ENCODE assay signal across 8 cellular contexts in genomic region chr19:36417752-36418286, GRCh38. TPM values are rescaled to one million over a fixed set of nuclear protein-coding genes. Genes with fewer than 3 reads are reported as not detected.
DNase-seq lines count a peak whose midpoint lies in the region; ATAC-seq and TF ChIP-seq lines count a peak whose summit lies in the region.

No MANE protein-coding gene starts in this region.

- CTCF ChIA-PET in Panc1 (lab: Charles Lee): no interaction called here
- CTCF ChIA-PET in HEK293T (lab: Yijun Ruan, JAX): no interaction called here

- peaks cover 7% of the 10 kb centered on the region; the same call in 1 of the 2 replicates for H3K9me3 ChIP-seq in Panc1 (ENCODE audit: control insufficient read depth, insufficient read depth, low read depth, low read length)

- H3K36me3 ChIP-seq in GM06990 (ENCODE audit: control insufficient read depth, insufficient read depth, low read length) (no peaks in the 10 kb centered on the region), Panc1 (ENCODE audit: control insufficient read depth, insufficient read depth, low read length) (no peaks in the 10 kb centered on the region)

- POLR2A ChIA-PET in Panc1 (lab: Charles Lee): interaction anchor here (0.6 to 0.7 kb wide), 2 partner anchors 374 to 417 kb away, joined by 4 to 5 read pairs; no protein-coding TSS in a partner anchor
- POLR2A ChIA-PET in HEK293T (lab: Yijun Ruan, JAX): interaction anchor here (1.0 to 1.3 kb wide), 3 partner anchors 39 to 187 kb away, joined by 3 to 4 read pairs (median 3); partner anchors contain the start of genes ZFP14, ZNF382 and ZNF566

- ATAC-seq in Panc1 (peak; percentile 36), GM19351 (IDR thresholded peaks at IDR 0.05; ENCODE audit: unreplicated experiment) (no peak), HG02623 (IDR thresholded peaks at IDR 0.05; ENCODE audit: unreplicated experiment) (no peak)

- peak overlapping the region; percentile 88 for H3K27ac Mint-ChIP-seq in endothelial cell (ENCODE audit: unreplicated experiment)
- peak overlapping the region; percentile 98 for H3K27ac Mint-ChIP-seq in osteocyte (ENCODE audit: unreplicated experiment)

- in situ Hi-C loops in Panc1 (cut with HindIII; ENCODE audit: low pct_unique_long_range_greater_than_20kb, low sequenced_read_pairs): no loop called here

- BruUV-seq in Panc1 (replicated peaks; lab: Mats Ljungman, UMichigan): no TSS peak

- H3K27ac ChIP-seq in Panc1 (ENCODE audit: low read length): peak overlapping the region; percentile 79

- TF ChIP-seq CTCF in GM06990 (IDR thresholded peaks at IDR 0.05; ENCODE audit: insufficient read depth, low read length, poor library complexity, severe bottlenecking): no peak
- TF ChIP-seq CTCF in Panc1 (IDR thresholded peaks at IDR 0.05): no peak
- TF ChIP-seq CTCF in endothelial cell (IDR thresholded peaks at IDR 0.05; ENCODE audit: unreplicated experiment): no peak
- TF ChIP-seq CTCF in osteocyte (IDR thresholded peaks at IDR 0.05): no peak

- H3K9me3 Mint-ChIP-seq in endothelial cell (ENCODE audit: unreplicated experiment): no peaks in the 10 kb centered on the region
- peaks cover 10% of the 10 kb centered on the region for H3K9me3 Mint-ChIP-seq in osteocyte (ENCODE audit: unreplicated experiment)

- H3K4me1 Mint-ChIP-seq in endothelial cell (ENCODE audit: unreplicated experiment) (peaks cover 18% of the 10 kb centered on the region), osteocyte (ENCODE audit: unreplicated experiment) (peaks cover 19% of the 10 kb centered on the region)

- no peaks in the 10 kb centered on the region for H3K27me3 ChIP-seq in GM06990 (replicated peaks; ENCODE audit: control insufficient read depth, insufficient read depth, low read length)
- no peaks in the 10 kb centered on the region for H3K27me3 ChIP-seq in Panc1 (ENCODE audit: control insufficient read depth, insufficient read depth, low read length)

- intact Hi-C loops in Panc1 (cut with micrococcal nuclease; ENCODE audit: unreplicated experiment): no loop called here

- H3K4me3 Mint-ChIP-seq in endothelial cell (ENCODE audit: unreplicated experiment): peak overlapping the region; percentile 96
- H3K4me3 Mint-ChIP-seq in osteocyte (ENCODE audit: unreplicated experiment): peak overlapping the region; percentile 93

- no peaks in the 10 kb centered on the region for H3K4me1 ChIP-seq in Panc1 (ENCODE audit: control insufficient read depth, insufficient read depth, low read length)

- H3K27me3 Mint-ChIP-seq in endothelial cell (ENCODE audit: unreplicated experiment) (peaks cover 8% of the 10 kb centered on the region), osteocyte (ENCODE audit: unreplicated experiment) (no peaks in the 10 kb centered on the region)

- H3K36me3 Mint-ChIP-seq in endothelial cell (ENCODE audit: low read depth, unreplicated experiment) (peaks cover 23% of the 10 kb centered on the region), osteocyte (ENCODE audit: unreplicated experiment) (peaks cover 25% of the 10 kb centered on the region)

- DNase-seq in GM06990 (ENCODE audit: extremely low read depth, insufficient read length) (no peak), Panc1 (ENCODE audit: low read depth, low spot score) (no peak), endothelial cell (ENCODE audit: low spot score) (peak; percentile 6), osteocyte (ENCODE audit: extremely low spot score, unreplicated experiment) (no peak), HEK293T (ENCODE audit: extremely low spot score) (no peak), DMS153 (lab: John Stamatoyannopoulos, UW) (no peak)

- H3K4me3 ChIP-seq in GM06990 (replicated peaks; ENCODE audit: low read depth, low read length): peak overlapping the region; percentile 89
- H3K4me3 ChIP-seq in Panc1 (ENCODE audit: low read depth in 2 of 2, low read length in 2 of 2): peak overlapping the region; percentile 60 to 71

TF ChIP-seq in HEK293T, 16 proteins besides CTCF, POLR2A, EP300 and RAD21:
- TF ChIP-seq CTBP1 (IDR thresholded peaks at IDR 0.05; ENCODE audit: borderline replicate concordance): no peak
- TF ChIP-seq ELF4 (IDR thresholded peaks at IDR 0.05): no peak
- TF ChIP-seq LEF1 (IDR thresholded peaks at IDR 0.05; ENCODE audit: borderline replicate concordance): no peak
- no peak for TF ChIP-seq SUZ12 (IDR thresholded peaks at IDR 0.05)
- TF ChIP-seq L3MBTL2 (conservative IDR thresholded peaks at IDR 0.05): no peak

RNA-seq across cellular contexts. Expression of gene ZFP82, which starts 0.6 kb away (rescaled TPM):
- 8.7 TPM for total RNA-seq in Panc1 (2021; ENCODE audit: unreplicated experiment)
- 4.3 TPM for polyA plus RNA-seq in Panc1 (2012; ENCODE audit: insufficient read length)
- total RNA-seq in endothelial cell (ENCODE audit: unreplicated experiment): 11.5 TPM
- 8.9 TPM in 2 replicates for total RNA-seq in osteocyte

RNA-seq across cellular contexts. Expression of gene ZFP14, which starts 38.8 kb away (rescaled TPM):
- total RNA-seq in Panc1 (2021; ENCODE audit: unreplicated experiment): 3.3 TPM
- polyA plus RNA-seq in Panc1 (2012; ENCODE audit: insufficient read length): 2.3 TPM
- total RNA-seq in endothelial cell (ENCODE audit: unreplicated experiment): 13.9 TPM
- 6.0 and 6.6 TPM in 2 replicates for total RNA-seq in osteocyte
